In genomic region chr1:201955009-201955749, GRCh38 we compare ENCODE assay signal across 1 cellular context.
A peak's percentile ranks its signal among the peaks of the same experiment; 100 is the strongest.
TF ChIP-seq lines count a peak whose summit lies in the region.

TIMM17A (plus strand) TSS chr1:201955503; CDS start chr1:201955527, 24 bp downstream.

TF ChIP-seq in WTC11, 78 proteins besides CTCF, POLR2A, EP300 and RAD21 (continued from another document):
- TF ChIP-seq ZNF512 (CRISPR knock-in tag; IDR thresholded peaks at IDR 0.05; ENCODE audit: borderline replicate concordance) (peak; percentile 75; the same call in 1 of the 2 replicates), ESRRA (CRISPR knock-in tag; IDR thresholded peaks at IDR 0.05; ENCODE audit: borderline replicate concordance) (peak; percentile 82; the same call in 1 of the 2 replicates), NR1H2 (CRISPR knock-in tag; IDR thresholded peaks at IDR 0.05) (no peak), USF1 (CRISPR knock-in tag; IDR thresholded peaks at IDR 0.05) (peak; percentile 40; the same call in 1 of the 2 replicates), ZNF232 (CRISPR knock-in tag; IDR thresholded peaks at IDR 0.05) (peak; percentile 46; the same call in 1 of the 2 replicates), ARID4B (CRISPR knock-in tag; IDR thresholded peaks at IDR 0.05; ENCODE audit: borderline replicate concordance) (peak; percentile 96; the same call in 1 of the 2 replicates), KAT7 (CRISPR knock-in tag; IDR thresholded peaks at IDR 0.05; ENCODE audit: borderline replicate concordance) (peak; percentile 57; the same call in 1 of the 2 replicates), MYBL2 (CRISPR knock-in tag; IDR thresholded peaks at IDR 0.05) (peak; percentile 35; the same call in 1 of the 2 replicates), HMGA2 (CRISPR knock-in tag; IDR thresholded peaks at IDR 0.05) (no peak), ZNF532 (CRISPR knock-in tag; IDR thresholded peaks at IDR 0.05; ENCODE audit: borderline replicate concordance) (no peak), PRDM15 (CRISPR knock-in tag; IDR thresholded peaks at IDR 0.05) (peak; percentile 48; the same call in 1 of the 2 replicates), ZNF317 (CRISPR knock-in tag; IDR thresholded peaks at IDR 0.05; ENCODE audit: borderline replicate concordance, low read depth) (no peak), MAX (CRISPR knock-in tag; IDR thresholded peaks at IDR 0.05) (peak; percentile 89), NFYB (CRISPR knock-in tag; conservative IDR thresholded peaks at IDR 0.05; ENCODE audit: low read depth) (peak; percentile 82), FOXP1 (CRISPR knock-in tag; IDR thresholded peaks at IDR 0.05; ENCODE audit: borderline replicate concordance) (peak; percentile 68; the same call in 1 of the 2 replicates), HMGXB4 (CRISPR knock-in tag; IDR thresholded peaks at IDR 0.05) (no peak)
